1 cellular context compared by ENCODE assay signal in the genomic region with DNA sequence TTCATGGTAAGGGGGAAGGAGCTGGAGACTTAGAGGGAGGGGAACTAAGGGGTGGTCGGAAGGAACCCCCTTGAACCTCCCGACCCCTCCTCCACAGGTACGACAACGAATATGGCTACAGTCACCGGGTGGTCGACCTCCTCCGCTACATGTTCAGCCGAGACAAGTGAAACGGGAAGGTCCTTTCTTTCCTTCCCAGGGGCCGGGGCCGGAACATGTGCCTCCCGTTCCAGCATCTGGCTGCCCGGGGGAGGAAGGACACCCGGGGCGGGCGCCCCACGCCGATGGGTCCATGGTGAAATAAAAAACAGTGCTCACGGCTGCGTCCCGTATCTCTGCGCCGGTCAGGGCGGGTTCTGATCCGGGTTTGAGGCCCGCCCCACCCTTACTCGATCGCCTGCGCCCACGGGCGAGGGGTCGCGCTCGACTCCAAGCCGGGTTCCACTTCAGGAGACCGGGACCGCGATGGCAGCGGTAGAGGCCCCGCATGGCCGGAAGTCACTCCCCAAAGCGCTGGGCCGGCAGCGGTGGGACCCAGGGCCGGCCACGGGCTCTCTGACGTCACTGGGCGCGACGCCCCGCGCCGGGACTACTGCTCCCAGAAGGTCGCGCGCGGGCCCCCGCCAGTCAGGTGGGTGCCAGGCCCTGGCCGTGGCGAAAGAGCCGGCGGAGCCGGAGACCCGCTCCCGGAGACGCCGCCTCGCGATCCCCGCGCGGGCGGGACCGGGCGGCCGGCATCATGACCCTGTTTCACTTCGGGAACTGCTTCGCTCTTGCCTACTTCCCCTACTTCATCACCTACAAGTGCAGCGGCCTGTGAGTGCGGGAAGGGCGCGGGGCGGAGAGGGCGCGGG.
A peak's percentile ranks its signal among the peaks of the same experiment; 100 is the strongest.
TF ChIP-seq lines count a peak whose summit lies in the region.

A gene with protein sequence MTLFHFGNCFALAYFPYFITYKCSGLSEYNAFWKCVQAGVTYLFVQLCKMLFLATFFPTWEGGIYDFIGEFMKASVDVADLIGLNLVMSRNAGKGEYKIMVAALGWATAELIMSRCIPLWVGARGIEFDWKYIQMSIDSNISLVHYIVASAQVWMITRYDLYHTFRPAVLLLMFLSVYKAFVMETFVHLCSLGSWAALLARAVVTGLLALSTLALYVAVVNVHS (plus strand): TSS at position 626 of the 854 bp plus-strand sequence. CDS start 114 bp downstream, at position 740.

TF ChIP-seq in HEK293, 187 proteins besides CTCF, POLR2A, EP300 and RAD21 (continued from another document and continues in another):
- no peak for TF ChIP-seq ZNF473 (tag by site-specific recombination; IDR thresholded peaks at IDR 0.05)
- peak; percentile 6; the same call in 1 of the 2 replicates for TF ChIP-seq ZNF623 (tag by site-specific recombination; IDR thresholded peaks at IDR 0.05)
- TF ChIP-seq ZNF292 (tag by site-specific recombination; IDR thresholded peaks at IDR 0.05; ENCODE audit: borderline replicate concordance, low read depth), result no peak
- TF ChIP-seq ZNF658 (tag by site-specific recombination; IDR thresholded peaks at IDR 0.05), result peak; percentile 71; the same call in 1 of the 2 replicates
- TF ChIP-seq, protein P1, sequence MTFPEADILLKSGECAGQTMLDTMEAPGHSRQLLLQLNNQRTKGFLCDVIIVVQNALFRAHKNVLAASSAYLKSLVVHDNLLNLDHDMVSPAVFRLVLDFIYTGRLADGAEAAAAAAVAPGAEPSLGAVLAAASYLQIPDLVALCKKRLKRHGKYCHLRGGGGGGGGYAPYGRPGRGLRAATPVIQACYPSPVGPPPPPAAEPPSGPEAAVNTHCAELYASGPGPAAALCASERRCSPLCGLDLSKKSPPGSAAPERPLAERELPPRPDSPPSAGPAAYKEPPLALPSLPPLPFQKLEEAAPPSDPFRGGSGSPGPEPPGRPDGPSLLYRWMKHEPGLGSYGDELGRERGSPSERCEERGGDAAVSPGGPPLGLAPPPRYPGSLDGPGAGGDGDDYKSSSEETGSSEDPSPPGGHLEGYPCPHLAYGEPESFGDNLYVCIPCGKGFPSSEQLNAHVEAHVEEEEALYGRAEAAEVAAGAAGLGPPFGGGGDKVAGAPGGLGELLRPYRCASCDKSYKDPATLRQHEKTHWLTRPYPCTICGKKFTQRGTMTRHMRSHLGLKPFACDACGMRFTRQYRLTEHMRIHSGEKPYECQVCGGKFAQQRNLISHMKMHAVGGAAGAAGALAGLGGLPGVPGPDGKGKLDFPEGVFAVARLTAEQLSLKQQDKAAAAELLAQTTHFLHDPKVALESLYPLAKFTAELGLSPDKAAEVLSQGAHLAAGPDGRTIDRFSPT (tag by site-specific recombination; IDR thresholded peaks at IDR 0.05), result peak; percentile 70; the same call in 1 of the 2 replicates
- no peak for TF ChIP-seq ZNF776 (tag by site-specific recombination; IDR thresholded peaks at IDR 0.05; ENCODE audit: borderline replicate concordance)
- peak; percentile 97 for TF ChIP-seq ZBTB20 (tag by site-specific recombination; IDR thresholded peaks at IDR 0.05)
- TF ChIP-seq, protein P2, sequence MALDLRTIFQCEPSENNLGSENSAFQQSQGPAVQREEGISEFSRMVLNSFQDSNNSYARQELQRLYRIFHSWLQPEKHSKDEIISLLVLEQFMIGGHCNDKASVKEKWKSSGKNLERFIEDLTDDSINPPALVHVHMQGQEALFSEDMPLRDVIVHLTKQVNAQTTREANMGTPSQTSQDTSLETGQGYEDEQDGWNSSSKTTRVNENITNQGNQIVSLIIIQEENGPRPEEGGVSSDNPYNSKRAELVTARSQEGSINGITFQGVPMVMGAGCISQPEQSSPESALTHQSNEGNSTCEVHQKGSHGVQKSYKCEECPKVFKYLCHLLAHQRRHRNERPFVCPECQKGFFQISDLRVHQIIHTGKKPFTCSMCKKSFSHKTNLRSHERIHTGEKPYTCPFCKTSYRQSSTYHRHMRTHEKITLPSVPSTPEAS (tag by site-specific recombination; IDR thresholded peaks at IDR 0.05), result no peak
- TF ChIP-seq, protein P3, sequence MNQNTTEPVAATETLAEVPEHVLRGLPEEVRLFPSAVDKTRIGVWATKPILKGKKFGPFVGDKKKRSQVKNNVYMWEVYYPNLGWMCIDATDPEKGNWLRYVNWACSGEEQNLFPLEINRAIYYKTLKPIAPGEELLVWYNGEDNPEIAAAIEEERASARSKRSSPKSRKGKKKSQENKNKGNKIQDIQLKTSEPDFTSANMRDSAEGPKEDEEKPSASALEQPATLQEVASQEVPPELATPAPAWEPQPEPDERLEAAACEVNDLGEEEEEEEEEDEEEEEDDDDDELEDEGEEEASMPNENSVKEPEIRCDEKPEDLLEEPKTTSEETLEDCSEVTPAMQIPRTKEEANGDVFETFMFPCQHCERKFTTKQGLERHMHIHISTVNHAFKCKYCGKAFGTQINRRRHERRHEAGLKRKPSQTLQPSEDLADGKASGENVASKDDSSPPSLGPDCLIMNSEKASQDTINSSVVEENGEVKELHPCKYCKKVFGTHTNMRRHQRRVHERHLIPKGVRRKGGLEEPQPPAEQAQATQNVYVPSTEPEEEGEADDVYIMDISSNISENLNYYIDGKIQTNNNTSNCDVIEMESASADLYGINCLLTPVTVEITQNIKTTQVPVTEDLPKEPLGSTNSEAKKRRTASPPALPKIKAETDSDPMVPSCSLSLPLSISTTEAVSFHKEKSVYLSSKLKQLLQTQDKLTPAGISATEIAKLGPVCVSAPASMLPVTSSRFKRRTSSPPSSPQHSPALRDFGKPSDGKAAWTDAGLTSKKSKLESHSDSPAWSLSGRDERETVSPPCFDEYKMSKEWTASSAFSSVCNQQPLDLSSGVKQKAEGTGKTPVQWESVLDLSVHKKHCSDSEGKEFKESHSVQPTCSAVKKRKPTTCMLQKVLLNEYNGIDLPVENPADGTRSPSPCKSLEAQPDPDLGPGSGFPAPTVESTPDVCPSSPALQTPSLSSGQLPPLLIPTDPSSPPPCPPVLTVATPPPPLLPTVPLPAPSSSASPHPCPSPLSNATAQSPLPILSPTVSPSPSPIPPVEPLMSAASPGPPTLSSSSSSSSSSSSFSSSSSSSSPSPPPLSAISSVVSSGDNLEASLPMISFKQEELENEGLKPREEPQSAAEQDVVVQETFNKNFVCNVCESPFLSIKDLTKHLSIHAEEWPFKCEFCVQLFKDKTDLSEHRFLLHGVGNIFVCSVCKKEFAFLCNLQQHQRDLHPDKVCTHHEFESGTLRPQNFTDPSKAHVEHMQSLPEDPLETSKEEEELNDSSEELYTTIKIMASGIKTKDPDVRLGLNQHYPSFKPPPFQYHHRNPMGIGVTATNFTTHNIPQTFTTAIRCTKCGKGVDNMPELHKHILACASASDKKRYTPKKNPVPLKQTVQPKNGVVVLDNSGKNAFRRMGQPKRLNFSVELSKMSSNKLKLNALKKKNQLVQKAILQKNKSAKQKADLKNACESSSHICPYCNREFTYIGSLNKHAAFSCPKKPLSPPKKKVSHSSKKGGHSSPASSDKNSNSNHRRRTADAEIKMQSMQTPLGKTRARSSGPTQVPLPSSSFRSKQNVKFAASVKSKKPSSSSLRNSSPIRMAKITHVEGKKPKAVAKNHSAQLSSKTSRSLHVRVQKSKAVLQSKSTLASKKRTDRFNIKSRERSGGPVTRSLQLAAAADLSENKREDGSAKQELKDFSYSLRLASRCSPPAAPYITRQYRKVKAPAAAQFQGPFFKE (tag by site-specific recombination; IDR thresholded peaks at IDR 0.05; ENCODE audit: borderline replicate concordance), result no peak
- TF ChIP-seq ZNF571 (tag by site-specific recombination; IDR thresholded peaks at IDR 0.05), result no peak
- TF ChIP-seq, protein P4, sequence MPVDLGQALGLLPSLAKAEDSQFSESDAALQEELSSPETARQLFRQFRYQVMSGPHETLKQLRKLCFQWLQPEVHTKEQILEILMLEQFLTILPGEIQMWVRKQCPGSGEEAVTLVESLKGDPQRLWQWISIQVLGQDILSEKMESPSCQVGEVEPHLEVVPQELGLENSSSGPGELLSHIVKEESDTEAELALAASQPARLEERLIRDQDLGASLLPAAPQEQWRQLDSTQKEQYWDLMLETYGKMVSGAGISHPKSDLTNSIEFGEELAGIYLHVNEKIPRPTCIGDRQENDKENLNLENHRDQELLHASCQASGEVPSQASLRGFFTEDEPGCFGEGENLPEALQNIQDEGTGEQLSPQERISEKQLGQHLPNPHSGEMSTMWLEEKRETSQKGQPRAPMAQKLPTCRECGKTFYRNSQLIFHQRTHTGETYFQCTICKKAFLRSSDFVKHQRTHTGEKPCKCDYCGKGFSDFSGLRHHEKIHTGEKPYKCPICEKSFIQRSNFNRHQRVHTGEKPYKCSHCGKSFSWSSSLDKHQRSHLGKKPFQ (tag by site-specific recombination; IDR thresholded peaks at IDR 0.05), result peak; percentile 54; the same call in 1 of the 2 replicates
- TF ChIP-seq ZNF404 (tag by site-specific recombination; IDR thresholded peaks at IDR 0.05), result no peak
- peak; percentile 74 for TF ChIP-seq IKZF3 (tag by site-specific recombination; IDR thresholded peaks at IDR 0.05)
- no peak for TF ChIP-seq ZNF664 (tag by site-specific recombination; IDR thresholded peaks at IDR 0.05)
- peak; percentile 98 for TF ChIP-seq ZNF335 (tag by site-specific recombination; conservative IDR thresholded peaks at IDR 0.05)
- TF ChIP-seq ZNF561 (tag by site-specific recombination; IDR thresholded peaks at IDR 0.05; ENCODE audit: borderline replicate concordance), result peak; percentile 100; the same call in 1 of the 2 replicates
- 0 out of 2 replicates have a peak, but pooled peaks have one; percentile 80 for TF ChIP-seq ZNF324 (tag by site-specific recombination; IDR thresholded peaks at IDR 0.05)
- TF ChIP-seq, protein P5, sequence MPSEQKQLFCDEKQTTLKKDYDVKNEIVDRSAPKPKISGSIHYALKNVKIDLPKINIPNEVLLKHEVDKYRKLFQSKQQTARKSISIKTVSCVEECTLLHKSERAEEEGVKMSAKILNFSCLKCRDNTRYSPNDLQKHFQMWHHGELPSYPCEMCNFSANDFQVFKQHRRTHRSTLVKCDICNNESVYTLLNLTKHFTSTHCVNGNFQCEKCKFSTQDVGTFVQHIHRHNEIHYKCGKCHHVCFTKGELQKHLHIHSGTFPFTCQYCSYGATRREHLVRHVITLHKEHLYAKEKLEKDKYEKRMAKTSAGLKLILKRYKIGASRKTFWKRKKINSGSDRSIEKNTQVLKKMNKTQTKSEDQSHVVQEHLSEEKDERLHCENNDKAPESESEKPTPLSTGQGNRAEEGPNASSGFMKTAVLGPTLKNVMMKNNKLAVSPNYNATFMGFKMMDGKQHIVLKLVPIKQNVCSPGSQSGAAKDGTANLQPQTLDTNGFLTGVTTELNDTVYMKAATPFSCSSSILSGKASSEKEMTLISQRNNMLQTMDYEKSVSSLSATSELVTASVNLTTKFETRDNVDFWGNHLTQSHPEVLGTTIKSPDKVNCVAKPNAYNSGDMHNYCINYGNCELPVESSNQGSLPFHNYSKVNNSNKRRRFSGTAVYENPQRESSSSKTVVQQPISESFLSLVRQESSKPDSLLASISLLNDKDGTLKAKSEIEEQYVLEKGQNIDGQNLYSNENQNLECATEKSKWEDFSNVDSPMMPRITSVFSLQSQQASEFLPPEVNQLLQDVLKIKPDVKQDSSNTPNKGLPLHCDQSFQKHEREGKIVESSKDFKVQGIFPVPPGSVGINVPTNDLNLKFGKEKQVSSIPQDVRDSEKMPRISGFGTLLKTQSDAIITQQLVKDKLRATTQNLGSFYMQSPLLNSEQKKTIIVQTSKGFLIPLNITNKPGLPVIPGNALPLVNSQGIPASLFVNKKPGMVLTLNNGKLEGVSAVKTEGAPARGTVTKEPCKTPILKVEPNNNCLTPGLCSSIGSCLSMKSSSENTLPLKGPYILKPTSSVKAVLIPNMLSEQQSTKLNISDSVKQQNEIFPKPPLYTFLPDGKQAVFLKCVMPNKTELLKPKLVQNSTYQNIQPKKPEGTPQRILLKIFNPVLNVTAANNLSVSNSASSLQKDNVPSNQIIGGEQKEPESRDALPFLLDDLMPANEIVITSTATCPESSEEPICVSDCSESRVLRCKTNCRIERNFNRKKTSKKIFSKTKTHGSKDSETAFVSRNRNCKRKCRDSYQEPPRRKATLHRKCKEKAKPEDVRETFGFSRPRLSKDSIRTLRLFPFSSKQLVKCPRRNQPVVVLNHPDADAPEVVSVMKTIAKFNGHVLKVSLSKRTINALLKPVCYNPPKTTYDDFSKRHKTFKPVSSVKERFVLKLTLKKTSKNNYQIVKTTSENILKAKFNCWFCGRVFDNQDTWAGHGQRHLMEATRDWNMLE (tag by site-specific recombination; conservative IDR thresholded peaks at IDR 0.05; ENCODE audit: low read depth), result peak; percentile 62; the same call in 1 of the 2 replicates
- peak; percentile 70 for TF ChIP-seq OSR2 (tag by site-specific recombination; IDR thresholded peaks at IDR 0.05)
- TF ChIP-seq, protein P6, sequence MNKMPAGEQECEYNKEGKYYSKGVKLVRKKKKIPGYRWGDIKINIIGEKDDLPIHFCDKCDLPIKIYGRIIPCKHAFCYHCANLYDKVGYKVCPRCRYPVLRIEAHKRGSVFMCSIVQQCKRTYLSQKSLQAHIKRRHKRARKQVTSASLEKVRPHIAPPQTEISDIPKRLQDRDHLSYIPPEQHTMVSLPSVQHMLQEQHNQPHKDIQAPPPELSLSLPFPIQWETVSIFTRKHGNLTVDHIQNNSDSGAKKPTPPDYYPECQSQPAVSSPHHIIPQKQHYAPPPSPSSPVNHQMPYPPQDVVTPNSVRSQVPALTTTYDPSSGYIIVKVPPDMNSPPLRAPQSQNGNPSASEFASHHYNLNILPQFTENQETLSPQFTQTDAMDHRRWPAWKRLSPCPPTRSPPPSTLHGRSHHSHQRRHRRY (tag by site-specific recombination; IDR thresholded peaks at IDR 0.05), result no peak
- TF ChIP-seq, protein P7, sequence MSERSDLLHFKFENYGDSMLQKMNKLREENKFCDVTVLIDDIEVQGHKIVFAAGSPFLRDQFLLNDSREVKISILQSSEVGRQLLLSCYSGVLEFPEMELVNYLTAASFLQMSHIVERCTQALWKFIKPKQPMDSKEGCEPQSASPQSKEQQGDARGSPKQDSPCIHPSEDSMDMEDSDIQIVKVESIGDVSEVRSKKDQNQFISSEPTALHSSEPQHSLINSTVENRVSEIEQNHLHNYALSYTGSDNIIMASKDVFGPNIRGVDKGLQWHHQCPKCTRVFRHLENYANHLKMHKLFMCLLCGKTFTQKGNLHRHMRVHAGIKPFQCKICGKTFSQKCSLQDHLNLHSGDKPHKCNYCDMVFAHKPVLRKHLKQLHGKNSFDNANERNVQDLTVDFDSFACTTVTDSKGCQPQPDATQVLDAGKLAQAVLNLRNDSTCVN (tag by site-specific recombination; optimal IDR thresholded peaks at IDR 0.05), result peak; percentile 99
- 0 out of 2 replicates have a peak, but pooled peaks have one; percentile 43 for TF ChIP-seq ZNF791 (tag by site-specific recombination; IDR thresholded peaks at IDR 0.05)
- peak; percentile 96 for TF ChIP-seq ZNF76 (tag by site-specific recombination; IDR thresholded peaks at IDR 0.05; ENCODE audit: borderline replicate concordance, low read depth)
- TF ChIP-seq, protein P8, sequence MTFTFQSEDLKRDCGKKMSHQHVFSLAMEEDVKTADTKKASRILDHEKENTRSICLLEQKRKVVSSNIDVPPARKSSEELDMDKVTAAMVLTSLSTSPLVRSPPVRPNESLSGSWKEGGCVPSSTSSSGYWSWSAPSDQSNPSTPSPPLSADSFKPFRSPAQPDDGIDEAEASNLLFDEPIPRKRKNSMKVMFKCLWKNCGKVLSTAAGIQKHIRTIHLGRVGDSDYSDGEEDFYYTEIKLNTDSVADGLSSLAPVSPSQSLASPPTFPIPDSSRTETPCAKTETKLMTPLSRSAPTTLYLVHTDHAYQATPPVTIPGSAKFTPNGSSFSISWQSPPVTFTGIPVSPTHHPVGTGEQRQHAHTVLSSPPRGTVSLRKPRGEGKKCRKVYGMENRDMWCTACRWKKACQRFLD (tag by site-specific recombination; IDR thresholded peaks at IDR 0.05), result 0 out of 2 replicates have a peak, but pooled peaks have one; percentile 76
- TF ChIP-seq ZNF175 (tag by site-specific recombination; IDR thresholded peaks at IDR 0.05), result peak; percentile 51; the same call in 1 of the 2 replicates
- TF ChIP-seq ZBTB8A (tag by site-specific recombination; IDR thresholded peaks at IDR 0.05), result peak; percentile 98
- peak; percentile 28; the same call in 1 of the 2 replicates for TF ChIP-seq ZSCAN16 (tag by site-specific recombination; IDR thresholded peaks at IDR 0.05)
- TF ChIP-seq HOXC10 (CRISPR knock-in tag; IDR thresholded peaks at IDR 0.05), result no peak
- no peak for TF ChIP-seq GLI2 (tag by site-specific recombination; IDR thresholded peaks at IDR 0.05; ENCODE audit: borderline replicate concordance, low read depth)
- no peak; the same call in 1 of the 2 replicates for TF ChIP-seq ZFHX2 (tag by site-specific recombination; conservative IDR thresholded peaks at IDR 0.05)
